In genomic region chr12:26233620-26234019, GRCh38 we compare ENCODE assay signal across 15 cellular contexts. TPM values are rescaled to one million over a fixed set of nuclear protein-coding genes. Genes with fewer than 3 reads are reported as not detected.
A peak's percentile ranks its signal among the peaks of the same experiment; 100 is the strongest.
DNase-seq lines count a peak whose midpoint lies in the region; ATAC-seq and TF ChIP-seq lines count a peak whose summit lies in the region.
"Had no signal": no experiment of that assay in that cellular context is flagged by ENCODE, and none has a peak within 500 bp of the region (broad histone marks: within the 10 kb centered on the region; RNA-seq: fewer than 3 reads in every experiment).

No MANE protein-coding gene starts in this region.

- H3K27me3 Mint-ChIP-seq in MCF 10A (ENCODE audit: insufficient read depth, unreplicated experiment), result no peaks in the 10 kb centered on the region
- H3K27me3 Mint-ChIP-seq in naive thymus-derived CD8-positive, alpha-beta T cell, result peaks cover 6 to 12% (median 7%) of the 10 kb centered on the region in 5 donors

- no peak overlapping the region for H3K4me3 Mint-ChIP-seq in MCF 10A (ENCODE audit: unreplicated experiment)
- H3K4me3 Mint-ChIP-seq in naive thymus-derived CD8-positive, alpha-beta T cell, result no peak overlapping the region

- CTCF ChIA-PET in MCF 10A (lab: Yijun Ruan, JAX), result interaction anchor here (0.6 kb wide), 1 partner anchor 68 kb away, joined by 3 read pairs; no protein-coding TSS in a partner anchor

- no peak overlapping the region for H3K4me3 ChIP-seq in AG09309 (ENCODE audit: control insufficient read depth, low read depth, low read length)
- H3K4me3 ChIP-seq in ovary, result no peak overlapping the region
- H3K4me3 ChIP-seq: spleen had no signal

- no peak overlapping the region for H3K27ac ChIP-seq in ovary
- H3K27ac ChIP-seq: spleen had no signal

- 47 to 53% (median 48%) methylated on average over 9 of the region's 9 CpGs for WGBS in ovary, 3 donors

- peaks cover 4% of the 10 kb centered on the region for H3K4me1 ChIP-seq in ovary (ENCODE audit: insufficient read depth)
- H3K4me1 ChIP-seq: spleen had no signal

- TF ChIP-seq CTCF in AG09309 (IDR thresholded peaks at IDR 0.05; ENCODE audit: control insufficient read depth, insufficient read depth, low read depth, low read length, missing control alignments), result no peak
- no peak for TF ChIP-seq CTCF in MCF 10A (IDR thresholded peaks at IDR 0.05; ENCODE audit: unreplicated experiment)
- TF ChIP-seq CTCF in ovary (IDR thresholded peaks at IDR 0.05), result no peak

- DNase-seq in AG09309 (ENCODE audit: low read depth) (peak; percentile 28), M059J (ENCODE audit: low read depth) (peak; percentile 39), MCF 10A (ENCODE audit: unreplicated experiment) (peak; percentile 16), hippocampal formation (lab: John Stamatoyannopoulos, UW) (peak; percentile 12 to 75), ovary (no peak), mesenteric fat pad (ENCODE audit: low spot score) (no peak), ecto neural progenitor cell (ENCODE audit: low spot score) (no peak)
- no peak for DNase-seq in naive thymus-derived CD8-positive, alpha-beta T cell
- DNase-seq: activated CD4-positive, alpha-beta T cell treated with anti-CD3 and anti-CD28 coated beads for 4 hours; activated naive CD4-positive, alpha-beta T cell treated with anti-CD3 and anti-CD28 coated beads, Interleukin-2, amount 50 U/mL, for 16 hours; kidney glomerular epithelial cell; NCI-H1105 treated with DMSO at 0.1 percent for 48 hours; spleen; stimulated activated naive CD4-positive, alpha-beta T cell treated with Interleukin-2 at 50 U/mL for 16 hours had no signal

- H3K36me3 ChIP-seq in ovary, result no peaks in the 10 kb centered on the region
- H3K36me3 ChIP-seq: spleen had no signal

- H3K27me3 ChIP-seq in ovary, result no peaks in the 10 kb centered on the region
- H3K27me3 ChIP-seq: spleen had no signal

- TF ChIP-seq POLR2A in ovary (IDR thresholded peaks at IDR 0.05), result no peak

- H3K36me3 Mint-ChIP-seq in MCF 10A (ENCODE audit: insufficient read depth, unreplicated experiment), result no peaks in the 10 kb centered on the region
- peaks cover 0 to 4% (median 0%) of the 10 kb centered on the region in 3 donors for H3K36me3 Mint-ChIP-seq in naive thymus-derived CD8-positive, alpha-beta T cell

- no peaks in the 10 kb centered on the region for H3K9me3 ChIP-seq in ovary
- H3K9me3 ChIP-seq: spleen had no signal

- no peaks in the 10 kb centered on the region for H3K9me3 Mint-ChIP-seq in MCF 10A (ENCODE audit: unreplicated experiment)
- H3K9me3 Mint-ChIP-seq in naive thymus-derived CD8-positive, alpha-beta T cell, result peaks cover 0 to 3% (median 0%) of the 10 kb centered on the region in 9 donors

- no peak overlapping the region for H3K27ac Mint-ChIP-seq in MCF 10A (ENCODE audit: low read depth, unreplicated experiment)
- no peak overlapping the region for H3K27ac Mint-ChIP-seq in naive thymus-derived CD8-positive, alpha-beta T cell

- POLR2A ChIA-PET in MCF 10A (lab: Yijun Ruan, JAX), result interaction anchor here (0.7 to 0.8 kb wide), 2 partner anchors 41 to 111 kb away, joined by 3 read pairs; no protein-coding TSS in a partner anchor
- POLR2A ChIA-PET in naive thymus-derived CD8-positive, alpha-beta T cell (lab: Charles Lee), result no interaction called here

- no TSS peak for BruUV-seq in MCF 10A (replicated peaks; lab: Mats Ljungman, UMichigan)

- no peak for ATAC-seq in naive thymus-derived CD8-positive, alpha-beta T cell

- TF ChIP-seq EP300 in ovary (IDR thresholded peaks at IDR 0.05), result no peak

- peaks cover 4% of the 10 kb centered on the region for H3K4me1 Mint-ChIP-seq in MCF 10A (ENCODE audit: insufficient read depth, unreplicated experiment)
- no peaks in the 10 kb centered on the region for H3K4me1 Mint-ChIP-seq in naive thymus-derived CD8-positive, alpha-beta T cell

- intact Hi-C loops in MCF 10A (cut with micrococcal nuclease) (loop anchor here (10.0 kb wide), 1 partner anchor 81 kb away; no protein-coding TSS in a partner anchor), ovary (cut with DNase I) (no loop called here)

RNA-seq across cellular contexts. Expression of gene SSPN, which starts 38.2 kb away (rescaled TPM):
- total RNA-seq in M059J (2014; rRNA removed; shearing (Covaris generic)), result 2.5 and 4.1 TPM in 2 replicates
- total RNA-seq in MCF 10A (2022) (0.17 and 0.21 TPM in 2 replicates), ovary (10 to 100 TPM; 21.2 to 68.0 (median 44.2) TPM), mesenteric fat pad (21.1 TPM)
- polyA plus RNA-seq in ovary, result 10 to 100 TPM; 17.0 to 32.8 TPM
- total RNA-seq in naive thymus-derived CD8-positive, alpha-beta T cell, result under 1 TPM in 1 of 2 experiments, not detected in 1; 0.27 TPM
- not detected for polyA plus RNA-seq in naive thymus-derived CD8-positive, alpha-beta T cell
- total RNA-seq: OCI-LY7 had no signal

Comparison
In these comparisons a context has a peak if more than half of its experiments do, and no peak if none do; other contexts are left out.
1. DNase-seq: peak in AG09309 (single experiment), M059J (single experiment), MCF 10A (single experiment) and hippocampal formation (2 of 2); none in ovary (0 of 5), naive thymus-derived CD8-positive, alpha-beta T cell (0 of 10), mesenteric fat pad (single experiment) and ecto neural progenitor cell (single experiment).